15 cellular contexts compared by ENCODE assay signal in the genomic region with DNA sequence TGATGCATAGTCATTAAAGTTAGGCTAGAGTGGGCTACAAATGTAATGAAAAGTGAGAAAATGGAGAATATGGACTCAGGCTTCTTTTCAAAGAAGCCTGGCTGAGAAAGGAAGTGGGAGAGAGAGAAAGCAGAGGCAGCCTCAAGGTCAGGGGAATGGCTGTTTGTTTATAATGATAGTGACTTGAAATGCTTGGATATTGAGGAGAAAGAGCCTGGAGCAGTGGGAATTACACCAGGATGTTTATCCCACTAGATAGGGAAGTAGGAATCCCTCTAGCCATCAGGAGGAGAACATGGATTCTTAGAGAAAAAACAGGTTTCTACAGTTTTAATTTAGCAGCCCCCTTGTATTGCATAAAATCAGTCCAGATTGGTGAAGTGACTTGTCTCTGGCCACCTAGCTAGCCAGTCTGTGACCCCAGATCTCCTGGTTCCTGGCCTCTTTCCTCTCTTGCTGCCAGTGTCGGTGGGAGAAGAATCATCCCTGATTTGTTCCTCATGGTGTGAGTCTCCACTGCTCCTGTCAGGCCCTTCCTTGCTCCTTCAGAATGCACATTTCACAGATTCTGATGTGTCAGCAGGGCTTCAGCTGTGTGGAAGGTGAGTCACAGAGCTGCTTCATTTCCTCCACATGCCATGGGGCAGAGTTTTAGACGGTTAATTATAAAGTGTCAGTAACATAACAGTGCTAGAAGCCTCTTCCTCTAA. TPM values are rescaled to one million over a fixed set of nuclear protein-coding genes. Genes with fewer than 3 reads are reported as not detected.
A peak's percentile ranks its signal among the peaks of the same experiment; 100 is the strongest.
DNase-seq lines count a peak whose midpoint lies in the region; ATAC-seq, FAIRE-seq and TF ChIP-seq lines count a peak whose summit lies in the region.
"Had no signal": no experiment of that assay in that cellular context is flagged by ENCODE, and none has a peak within 500 bp of the region (broad histone marks: within the 10 kb centered on the region; RNA-seq: fewer than 3 reads in every experiment).

No MANE protein-coding gene starts in this region.

- FAIRE-seq in frontal cortex (lab: Jason Lieb, UNC) (no peak), GM12892 (lab: Jason Lieb, UNC) (no peak)
- FAIRE-seq: colon, pancreas had no signal

- no peaks in the 10 kb centered on the region for H3K9me2 ChIP-seq in PC-9 (ENCODE audit: insufficient read depth)

- H3K4me1 ChIP-seq in psoas muscle (peaks cover 41% of the 10 kb centered on the region), PC-9 (replicated peaks; ENCODE audit: insufficient read depth) (no peaks in the 10 kb centered on the region)
- H3K4me1 ChIP-seq: pancreas had no signal

- peak; percentile 94 to 98 (median 96) for ATAC-seq in psoas muscle
- ATAC-seq: GM23338 had no signal

- no peaks in the 10 kb centered on the region for H3F3A ChIP-seq in PC-9 (ENCODE audit: insufficient read depth, low read depth)

- no peaks in the 10 kb centered on the region for H3K79me2 ChIP-seq in PC-9 (ENCODE audit: low read depth)

- no peak overlapping the region for H2AFZ ChIP-seq in PC-9
- H2AFZ ChIP-seq: GM23338 had no signal

- H3K4me2 ChIP-seq in PC-9 = no peak overlapping the region
- H3K4me2 ChIP-seq: GM23338 had no signal

- CTCF ChIA-PET in RWPE1 (lab: Yijun Ruan, JAX) (interaction anchor here (0.5 kb wide), 1 partner anchor 299 kb away, joined by 3 read pairs; no protein-coding TSS in a partner anchor), PC-9 (lab: Charles Lee) (no interaction called here)

- H4K20me1 ChIP-seq in PC-9 (ENCODE audit: insufficient read depth) = no peaks in the 10 kb centered on the region

- intact Hi-C loops in psoas muscle (cut with DNase I) (no loop called here), PC-9 (cut with micrococcal nuclease; ENCODE audit: unreplicated experiment) (no loop called here)

- peak overlapping the region; percentile 71 for H3K27ac ChIP-seq in RWPE1
- H3K27ac ChIP-seq in psoas muscle = peak overlapping the region; percentile 87
- H3K27ac ChIP-seq in PC-9 = no peak overlapping the region
- H3K27ac ChIP-seq: pancreas had no signal

- BruUV-seq in PC-9 (replicated peaks; lab: Mats Ljungman, UMichigan) = no TSS peak

- H3K36me3 ChIP-seq in psoas muscle (ENCODE audit: insufficient read depth in 1 of 2, low read depth in 1 of 2) = no peaks in the 10 kb centered on the region
- no peaks in the 10 kb centered on the region for H3K36me3 ChIP-seq in PC-9 (ENCODE audit: low read depth)
- H3K36me3 ChIP-seq: pancreas had no signal

- H3K4me3 ChIP-seq in fibroblast of pulmonary artery (replicated peaks; ENCODE audit: low read depth, low read length) = no peak overlapping the region
- no peak overlapping the region for H3K4me3 ChIP-seq in psoas muscle
- no peak overlapping the region for H3K4me3 ChIP-seq in PC-9
- H3K4me3 ChIP-seq: GM23338, pancreas had no signal

- TF ChIP-seq CTCF in RWPE1 (conservative IDR thresholded peaks at IDR 0.05; ENCODE audit: low read depth) (no peak), fibroblast of pulmonary artery (IDR thresholded peaks at IDR 0.05; ENCODE audit: low read length, missing control alignments) (no peak), psoas muscle (IDR thresholded peaks at IDR 0.05) (no peak), PC-9 (conservative IDR thresholded peaks at IDR 0.05) (no peak)

- DNase-seq in ELR (ENCODE audit: low read depth) (peak; percentile 90), RWPE1 (ENCODE audit: low spot score) (peak; percentile 75), fibroblast of pulmonary artery (ENCODE audit: low read depth) (peak; percentile 67), psoas muscle (no peak), frontal cortex (ENCODE audit: low spot score in 2 of 2) (no peak), GM12892 (ENCODE audit: insufficient read length) (no peak), PC-9 (no peak), globus pallidus (ENCODE audit: low spot score) (no peak)
- DNase-seq: activated T-cell treated with anti-CD3 and anti-CD28 coated beads, Interleukin-2, amount 50 U/mL, for 48 hours; DND-41; NCI-H774; pancreas; T-helper 9 cell had no signal

- no peaks in the 10 kb centered on the region for H3K27me3 ChIP-seq in psoas muscle (ENCODE audit: insufficient read depth in 3 of 3, low read length in 2 of 3)
- no peaks in the 10 kb centered on the region for H3K27me3 ChIP-seq in PC-9 (ENCODE audit: insufficient read depth, low read depth)
- H3K27me3 ChIP-seq: pancreas had no signal

- H3K9me3 ChIP-seq in psoas muscle (no peaks in the 10 kb centered on the region), PC-9 (ENCODE audit: insufficient read depth, low read depth) (no peaks in the 10 kb centered on the region)

- POLR2A ChIA-PET in RWPE1 (lab: Yijun Ruan, JAX; ENCODE audit: low non-redundant PET) (no interaction called here), PC-9 (lab: Charles Lee; ENCODE audit: unreplicated experiment) (no interaction called here)

- WGBS in psoas muscle, 3 donors = 20 to 35% (median 30%) methylated on average over 2 of the region's 2 CpGs

- no peak for TF ChIP-seq POLR2A in GM12892 (IDR thresholded peaks at IDR 0.05; ENCODE audit: low read depth, low read length)

RNA-seq across cellular contexts. Expression of a gene that starts 32.9 kb away (rescaled TPM):
- 1 to 10 TPM; 3.5 to 7.4 (median 3.7) TPM for total RNA-seq in psoas muscle
- polyA plus RNA-seq in psoas muscle = 1 to 10 TPM; 1.1 to 5.8 (median 2.5) TPM
- 49.3 TPM for total RNA-seq in frontal cortex
- 0.04 TPM for polyA plus RNA-seq in GM12892 (2012; ENCODE audit: missing spikeins)
- total RNA-seq in PC-9 (2021) = not detected in 2 replicates

Comparison
In these comparisons a context has a peak if more than half of its experiments do, and no peak if none do; other contexts are left out.
1. DNase-seq: peak in ELR (single experiment), RWPE1 (single experiment) and fibroblast of pulmonary artery (single experiment); none in psoas muscle (0 of 2), frontal cortex (0 of 2), GM12892 (single experiment), PC-9 (0 of 2) and globus pallidus (single experiment).